ENCODE assay signal across 1 cellular context in the genomic region with DNA sequence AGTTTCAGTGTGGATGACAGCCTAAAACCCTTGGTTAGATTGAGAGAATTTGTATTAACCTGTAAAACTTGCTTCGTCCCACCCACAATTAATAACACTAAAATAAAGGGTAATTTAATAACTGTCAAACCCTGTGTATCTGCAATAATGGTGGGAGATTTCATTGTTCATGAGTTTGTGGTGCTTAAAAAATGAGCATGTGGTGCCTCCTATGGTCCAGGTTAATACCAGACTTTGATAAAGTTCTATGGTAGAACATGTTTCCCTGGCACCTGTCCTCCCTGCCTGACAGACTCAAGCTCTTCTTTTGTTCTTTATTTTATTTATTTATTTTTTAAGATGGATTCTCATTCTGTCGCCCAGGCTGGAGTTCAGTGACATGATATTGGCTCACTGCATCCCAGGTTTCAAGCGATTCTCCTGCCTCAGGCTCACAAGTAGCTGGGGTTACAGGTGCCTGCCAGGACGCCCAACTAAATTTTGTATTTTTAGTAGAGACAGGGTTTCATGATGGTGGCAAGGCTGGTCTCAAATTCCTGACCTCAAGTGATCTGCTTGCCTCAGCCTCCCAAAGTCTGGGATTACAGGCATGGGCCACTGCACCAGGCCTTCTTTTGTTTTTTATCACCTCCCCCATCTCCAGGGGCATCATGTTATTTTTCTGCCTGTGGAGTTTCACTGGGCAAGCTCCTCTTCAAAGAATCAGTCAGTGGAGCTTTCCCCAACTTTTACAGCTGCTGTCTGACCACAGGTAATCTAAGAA.
TF ChIP-seq lines count a peak whose summit lies in the region.

No MANE protein-coding gene starts in this region.

TF ChIP-seq in SK-N-SH, 30 proteins besides CTCF, POLR2A, EP300 and RAD21:
- TF ChIP-seq, protein P1, sequence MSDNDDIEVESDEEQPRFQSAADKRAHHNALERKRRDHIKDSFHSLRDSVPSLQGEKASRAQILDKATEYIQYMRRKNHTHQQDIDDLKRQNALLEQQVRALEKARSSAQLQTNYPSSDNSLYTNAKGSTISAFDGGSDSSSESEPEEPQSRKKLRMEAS (IDR thresholded peaks at IDR 0.05; ENCODE audit: low read depth), result no peak
- 0 out of 2 replicates have a peak, but pooled peaks have one; percentile 18 for TF ChIP-seq SMC3 (IDR thresholded peaks at IDR 0.05; ENCODE audit: low read depth, low read length)
